27 cellular contexts compared by ENCODE assay signal in the genomic region with DNA sequence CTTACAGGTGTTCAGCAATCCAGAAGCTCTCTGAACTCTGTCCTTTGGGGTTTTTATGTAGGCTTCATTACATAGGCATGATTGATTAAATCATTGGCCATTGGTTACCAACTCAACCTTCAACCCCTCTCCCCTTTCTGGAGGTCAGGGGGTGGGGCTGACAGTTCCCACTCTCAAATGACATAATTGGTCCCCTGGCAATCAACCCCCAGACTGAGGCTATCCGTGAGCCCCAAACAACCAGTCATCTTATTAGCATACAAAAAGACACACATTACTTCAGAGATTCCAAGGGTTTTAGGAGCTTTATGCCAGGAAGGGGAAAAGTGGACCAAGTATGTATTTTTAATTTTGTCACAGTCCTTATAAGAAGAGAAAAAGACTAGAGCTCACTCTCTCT.
"Had no signal": no experiment of that assay in that cellular context is flagged by ENCODE, and none has a peak within 500 bp of the region (broad histone marks: within the 10 kb centered on the region; RNA-seq: fewer than 3 reads in every experiment).

No MANE protein-coding gene starts in this region.

- H3K9me3 ChIP-seq: lower lobe of right lung, neutrophil, ovary, right lobe of liver, thoracic aorta, tibial artery, upper lobe of right lung had no signal

- H3K4me1 Mint-ChIP-seq: immature natural killer cell; mesothelial cell of epicardium; naive B cell; natural killer cell; stimulated activated naive B cell treated with anti-CD40 and anti-IgM and Interleukin-4, amounts not matched to agents 10 μg/mL and 1 μg/mL and 100 μg/mL, for 72 hours had no signal

- H3K27ac ChIP-seq: left lung, lower lobe of right lung, neutrophil, ovary, right atrium auricular region, right lobe of liver, stomach, thoracic aorta, tibial artery, upper lobe of right lung had no signal

- H3K4me3 Mint-ChIP-seq: immature natural killer cell; mesothelial cell of epicardium; naive B cell; natural killer cell; stimulated activated naive B cell treated with anti-CD40 and anti-IgM and Interleukin-4, amounts not matched to agents 10 μg/mL and 1 μg/mL and 100 μg/mL, for 72 hours had no signal

- H3K4me3 ChIP-seq: left lung, lower lobe of right lung, ovary, right atrium auricular region, right lobe of liver, smooth muscle cell, stomach, thoracic aorta, tibial artery, upper lobe of right lung had no signal

- H3K36me3 ChIP-seq: left lung, lower lobe of right lung, neutrophil, ovary, right atrium auricular region, right lobe of liver, stomach, thoracic aorta, tibial artery, upper lobe of right lung had no signal

- H3K27ac Mint-ChIP-seq: immature natural killer cell; mesothelial cell of epicardium; naive B cell; natural killer cell; progenitor cell of endocrine pancreas; stimulated activated naive B cell treated with anti-CD40 and anti-IgM and Interleukin-4, amounts not matched to agents 10 μg/mL and 1 μg/mL and 100 μg/mL, for 72 hours had no signal

- H3K4me1 ChIP-seq: right atrium auricular region, right lobe of liver, tibial artery, upper lobe of right lung had no signal

- H3K27me3 ChIP-seq: neutrophil, ovary, right atrium auricular region, right lobe of liver had no signal

- ATAC-seq: left colon; left lung; lower lobe of right lung; natural killer cell; right lobe of liver; stimulated activated naive B cell treated with anti-CD40 and anti-IgM and Interleukin-4, amounts not matched to agents 10 μg/mL and 1 μg/mL and 100 μg/mL, for 72 hours; stimulated activated naive CD8-positive, alpha-beta T cell treated with anti-CD3 and anti-CD28 coated beads, Interleukin-15, Interleukin-2, amounts not matched to agents 100 U/mL and 50 U/mL, for 24 hours; upper lobe of right lung had no signal

- H3K4me2 ChIP-seq: smooth muscle cell had no signal

- DNase-seq: hippocampal formation; immature natural killer cell; kidney; left colon; left lung; lower lobe of right lung; mammary epithelial cell; mesenchymal stem cell; naive B cell; natural killer cell; occipital lobe; ovary; right lobe of liver; stimulated activated CD4-positive, alpha-beta T cell treated with anti-CD3 and anti-CD28 coated beads, Interleukin-1b, Interleukin-23, amount 100 ng/mL, for 48 hours; stimulated activated CD4-positive, alpha-beta T cell treated with anti-CD3 and anti-CD28 coated beads, Interleukin-2, amount 100 ng/mL, for 48 hours; stimulated activated naive B cell treated with anti-CD40 and anti-IgM and Interleukin-4, amounts not matched to agents 10 μg/mL and 1 μg/mL and 100 μg/mL, for 72 hours; stimulated activated naive CD8-positive, alpha-beta T cell treated with anti-CD3 and anti-CD28 coated beads, Interleukin-15, Interleukin-2, amounts not matched to agents 100 U/mL and 50 U/mL, for 24 hours; stomach; tibial artery; trophoblast cell; upper lobe of right lung had no signal

- H3K9me3 Mint-ChIP-seq: natural killer cell had no signal

- H3K36me3 Mint-ChIP-seq: immature natural killer cell; mesothelial cell of epicardium; naive B cell; stimulated activated naive B cell treated with anti-CD40 and anti-IgM and Interleukin-4, amounts not matched to agents 10 μg/mL and 1 μg/mL and 100 μg/mL, for 72 hours had no signal
